In the genomic region with DNA sequence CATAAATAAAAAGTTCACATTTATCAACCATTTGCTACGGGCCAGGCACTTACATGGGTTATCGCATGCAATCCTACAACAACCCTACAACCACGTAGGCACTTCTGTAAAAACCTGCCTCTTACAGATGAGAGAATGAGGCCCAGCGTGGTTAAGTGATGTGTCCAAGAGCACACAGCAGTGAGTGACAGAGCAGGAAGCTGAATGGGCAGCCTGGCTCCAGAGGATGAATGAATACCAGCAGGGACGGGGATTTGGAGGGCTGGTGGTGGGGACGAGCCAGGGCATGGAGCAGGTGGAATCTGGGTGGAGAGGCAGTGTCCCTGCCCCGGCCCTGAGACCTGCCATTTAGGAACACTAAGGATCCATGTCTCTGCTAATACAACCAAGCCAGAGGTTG, we compare ENCODE assay signal across 26 cellular contexts.
"Had no signal": no experiment of that assay in that cellular context is flagged by ENCODE, and none has a peak within 500 bp of the region (broad histone marks: within the 10 kb centered on the region; RNA-seq: fewer than 3 reads in every experiment).

No MANE protein-coding gene starts in this region.

- H3K4me3 Mint-ChIP-seq: activated T-cell treated with anti-CD3 and anti-CD28 coated beads, Interleukin-2, amount 50 U/mL, for 72 hours; immature natural killer cell; mesothelial cell of epicardium; neural crest cell; T-helper 2 cell treated with Interferon-gamma antibody and Interleukin-4, amounts not matched to agents 5 μg/mL and 100 μg/mL, for 36 hours had no signal

- DNase-seq: activated CD4-positive, alpha-beta T cell treated with anti-CD3 and anti-CD28 coated beads for 4 hours; activated CD4-positive, alpha-beta T cell treated with anti-CD3 and anti-CD28 coated beads, Interleukin-2, amount 50 U/mL, for 4 hours; activated naive CD4-positive, alpha-beta T cell; activated T-cell treated with anti-CD3 and anti-CD28 coated beads for 4 hours; activated T-cell treated with anti-CD3 and anti-CD28 coated beads, Interleukin-2, amount 50 U/mL, for 72 hours; amniotic stem cell; brain microvascular endothelial cell; caudate nucleus; cortex of kidney; foreskin fibroblast; head of caudate nucleus; hypothalamus; immature natural killer cell; kidney; naive thymus-derived CD4-positive, alpha-beta T cell; occipital lobe; spleen; stimulated activated naive CD8-positive, alpha-beta T cell treated with anti-CD3 and anti-CD28 coated beads, Interleukin-15, Interleukin-2, amounts not matched to agents 100 U/mL and 50 U/mL, for 24 hours; T-helper 1 cell; upper lobe of left lung had no signal

- H3K27me3 ChIP-seq: upper lobe of left lung had no signal

- H3K27ac Mint-ChIP-seq: activated T-cell treated with anti-CD3 and anti-CD28 coated beads, Interleukin-2, amount 50 U/mL, for 72 hours; immature natural killer cell; mesothelial cell of epicardium; T-helper 2 cell treated with Interferon-gamma antibody and Interleukin-4, amounts not matched to agents 5 μg/mL and 100 μg/mL, for 36 hours had no signal

- H3K9me3 ChIP-seq: spleen, thoracic aorta, upper lobe of left lung had no signal

- H3K27ac ChIP-seq: brain microvascular endothelial cell, spleen, thoracic aorta, upper lobe of left lung had no signal

- H3K4me3 ChIP-seq: spleen, thoracic aorta, upper lobe of left lung had no signal

- H3K36me3 Mint-ChIP-seq: immature natural killer cell; mesothelial cell of epicardium; naive thymus-derived CD4-positive, alpha-beta T cell had no signal

- H3K9me3 Mint-ChIP-seq: activated T-cell treated with anti-CD3 and anti-CD28 coated beads, Interleukin-2, amount 50 U/mL, for 72 hours; immature natural killer cell; mesothelial cell of epicardium; naive thymus-derived CD4-positive, alpha-beta T cell; neural crest cell; T-helper 2 cell treated with Interferon-gamma antibody and Interleukin-4, amounts not matched to agents 5 μg/mL and 100 μg/mL, for 36 hours had no signal

- H3K36me3 ChIP-seq: brain microvascular endothelial cell, spleen, thoracic aorta, upper lobe of left lung had no signal

- ATAC-seq: activated T-cell treated with anti-CD3 and anti-CD28 coated beads, Interleukin-2, amount 50 U/mL, for 72 hours; esophagus mucosa; naive thymus-derived CD4-positive, alpha-beta T cell; right cardiac atrium; stimulated activated naive CD8-positive, alpha-beta T cell treated with anti-CD3 and anti-CD28 coated beads, Interleukin-15, Interleukin-2, amounts not matched to agents 100 U/mL and 50 U/mL, for 24 hours had no signal
